8 cellular contexts compared by ENCODE assay signal in genomic region chr1:223129229-223129851, GRCh38. TPM values are rescaled to one million over a fixed set of nuclear protein-coding genes. Genes with fewer than 3 reads are reported as not detected.
A peak's percentile ranks its signal among the peaks of the same experiment; 100 is the strongest.
DNase-seq lines count a peak whose midpoint lies in the region; ATAC-seq and TF ChIP-seq lines count a peak whose summit lies in the region.

No MANE protein-coding gene starts in this region.

- peak; percentile 74 for ATAC-seq in HG03571 (IDR thresholded peaks at IDR 0.05; ENCODE audit: unreplicated experiment)

- H3K27me3 ChIP-seq in duodenal mucosa (ENCODE audit: control insufficient read depth in 1 of 2, insufficient read depth in 2 of 2, low read length in 2 of 2): peaks cover 0 to 3% of the 10 kb centered on the region in 2 donors

- peak; percentile 86 for TF ChIP-seq CTCF in GM13977 (IDR thresholded peaks at IDR 0.05; ENCODE audit: extremely low read depth, insufficient read depth, missing control alignments)

- H3K9me3 Mint-ChIP-seq in activated CD4-positive, alpha-beta T cell treated with anti-CD3 and anti-CD28 coated beads, Interleukin-2, amount 10 ng/mL, durations not matched to agents 7 days and 5 days: no peaks in the 10 kb centered on the region

- H3K27ac Mint-ChIP-seq in activated CD4-positive, alpha-beta T cell treated with anti-CD3 and anti-CD28 coated beads, Interleukin-2, amount 10 ng/mL, durations not matched to agents 7 days and 5 days: no peak overlapping the region

- H3K27ac ChIP-seq in duodenal mucosa (ENCODE audit: low read depth, low read length): no peak overlapping the region

- no peaks in the 10 kb centered on the region for H3K9me3 ChIP-seq in duodenal mucosa (ENCODE audit: control insufficient read depth in 1 of 2, low read length in 2 of 2)

- in situ Hi-C loops in GM13977 (cut with MboI; ENCODE audit: low pct_unique_long_range_greater_than_20kb, low sequenced_read_pairs, unreplicated experiment): no loop called here

- peaks cover 13 to 18% of the 10 kb centered on the region in 2 donors for H3K4me1 ChIP-seq in duodenal mucosa (ENCODE audit: control insufficient read depth in 1 of 2, insufficient read depth in 2 of 2, low read length in 2 of 2)

- peaks cover 18% of the 10 kb centered on the region for H3K4me1 Mint-ChIP-seq in activated CD4-positive, alpha-beta T cell treated with anti-CD3 and anti-CD28 coated beads, Interleukin-2, amount 10 ng/mL, durations not matched to agents 7 days and 5 days

- H3K4me3 Mint-ChIP-seq in activated CD4-positive, alpha-beta T cell treated with anti-CD3 and anti-CD28 coated beads, Interleukin-2, amount 10 ng/mL, durations not matched to agents 7 days and 5 days: no peak overlapping the region

- CTCF ChIA-PET in activated CD4-positive, alpha-beta T cell treated with anti-CD3 and anti-CD28 coated beads, Interleukin-2, amount 10 ng/mL, durations not matched to agents 7 days and 5 days (lab: Charles Lee): interaction anchor here (0.6 to 1.2 kb wide), 4 partner anchors 10 to 100 kb away, joined by 3 to 6 read pairs (median 4); no protein-coding TSS in a partner anchor

- no peaks in the 10 kb centered on the region for H3K36me3 ChIP-seq in duodenal mucosa (ENCODE audit: control insufficient read depth in 1 of 2, insufficient read depth in 2 of 2, low read length in 2 of 2)

- POLR2A ChIA-PET in activated CD4-positive, alpha-beta T cell treated with anti-CD3 and anti-CD28 coated beads, Interleukin-2, amount 10 ng/mL, durations not matched to agents 7 days and 5 days (lab: Charles Lee): no interaction called here

- peak overlapping the region in 1 of 2 donors; percentile 34 for H3K9ac ChIP-seq in duodenal mucosa (ENCODE audit: low read depth in 1 of 2, low read length in 2 of 2)

- H3K4me3 ChIP-seq in duodenal mucosa (ENCODE audit: low read depth in 1 of 2, low read length in 2 of 2): peak overlapping the region; percentile 62 to 67

- H3K27me3 Mint-ChIP-seq in activated CD4-positive, alpha-beta T cell treated with anti-CD3 and anti-CD28 coated beads, Interleukin-2, amount 10 ng/mL, durations not matched to agents 7 days and 5 days: peaks cover 9% of the 10 kb centered on the region

- no peaks in the 10 kb centered on the region for H3K36me3 Mint-ChIP-seq in activated CD4-positive, alpha-beta T cell treated with anti-CD3 and anti-CD28 coated beads, Interleukin-2, amount 10 ng/mL, durations not matched to agents 7 days and 5 days (ENCODE audit: low read depth)

- peak; percentile 73 for DNase-seq in GM13977 (ENCODE audit: low spot score)
- DNase-seq in activated CD4-positive, alpha-beta T cell treated with anti-CD3 and anti-CD28 coated beads, Interleukin-2, amount 10 ng/mL, durations not matched to agents 7 days and 5 days: peak; percentile 59
- peak; percentile 54 for DNase-seq in medulla oblongata (ENCODE audit: extremely low spot score)
- peak; percentile 53 for DNase-seq in stimulated activated CD8-positive, alpha-beta memory T cell treated with anti-CD3 and anti-CD28 coated beads, Interleukin-15, amount 100 ng/mL, for 24 hours (ENCODE audit: low read depth)
- no peak for DNase-seq in foreskin melanocyte
- no peak for DNase-seq in DMS 273 treated with DMSO at 0.1 percent for 48 hours (lab: John Stamatoyannopoulos, UW)

RNA-seq across cellular contexts. Expression of gene TLR5, which starts 13.7 kb away (rescaled TPM):
- 1 to 10 TPM in 1 of 2 experiments, under 1 TPM in 1; 0.58 to 1.0 TPM for total RNA-seq in activated CD4-positive, alpha-beta T cell treated with anti-CD3 and anti-CD28 coated beads, Interleukin-2, amount 10 ng/mL, durations not matched to agents 7 days and 5 days

Comparison
In these comparisons a context has a peak if more than half of its experiments do, and no peak if none do; other contexts are left out.
1. DNase-seq: peak in GM13977 (single experiment), activated CD4-positive, alpha-beta T cell treated with anti-CD3 and anti-CD28 coated beads, Interleukin-2, amount 10 ng/mL, durations not matched to agents 7 days and 5 days (single experiment), medulla oblongata (single experiment) and stimulated activated CD8-positive, alpha-beta memory T cell treated with anti-CD3 and anti-CD28 coated beads, Interleukin-15, amount 100 ng/mL, for 24 hours (single experiment); none in foreskin melanocyte (single experiment) and DMS 273 treated with DMSO at 0.1 percent for 48 hours (single experiment).